ENCODE assay signal across 9 cellular contexts in genomic region chr1:21670059-21670881, GRCh38. TPM values are rescaled to one million over a fixed set of nuclear protein-coding genes. Genes with fewer than 3 reads are reported as not detected.
DNase-seq lines count a peak whose midpoint lies in the region; ATAC-seq, FAIRE-seq and TF ChIP-seq lines count a peak whose summit lies in the region.
"Had no signal": no experiment of that assay in that cellular context is flagged by ENCODE, and none has a peak within 500 bp of the region (broad histone marks: within the 10 kb centered on the region; RNA-seq: fewer than 3 reads in every experiment).

No MANE protein-coding gene starts in this region.

- peak overlapping the region; percentile 71 for H3K4me3 ChIP-seq in BLaER1
- no peak overlapping the region for H3K4me3 ChIP-seq in K562
- peak overlapping the region; percentile 46 for H3K4me3 ChIP-seq in lower lobe of right lung

- H3K9me3 ChIP-seq in BLaER1: no peaks in the 10 kb centered on the region
- H3K9me3 ChIP-seq in K562 (replicated peaks; ENCODE audit: control insufficient read depth, insufficient read depth, low read depth, low read length): no peaks in the 10 kb centered on the region
- no peaks in the 10 kb centered on the region for H3K9me3 ChIP-seq in lower lobe of right lung
- H3K9me3 ChIP-seq: transverse colon had no signal

- H3K4me2 ChIP-seq in BLaER1 (peak overlapping the region; percentile 99), K562 (ENCODE audit: insufficient read depth, low read length) (peak overlapping the region; percentile 93)

- CTCF ChIA-PET in K562 (lab: Yijun Ruan, JAX; ENCODE audit: low intra/inter-chr PET ratio): no interaction called here

- DNase-seq in GM20000 (ENCODE audit: low spot score) (peak; percentile 24), K562 (ENCODE audit: extremely low read depth in 1 of 4, low spot score in 3 of 4) (peak in 1 of 4 experiments; percentile 18), lower lobe of right lung (no peak), NCI-H345 (lab: John Stamatoyannopoulos, UW) (no peak), UCSD-AML1 (lab: John Stamatoyannopoulos, UW; ENCODE audit: unreplicated experiment) (no peak)
- DNase-seq in NK-92 treated with Interleukin-12 subunit alpha and Interleukin-12 subunit beta, amount 100 ng/mL, for 24 hours (lab: John Stamatoyannopoulos, UW): no peak

- H4K20me1 ChIP-seq in BLaER1: no peaks in the 10 kb centered on the region
- no peaks in the 10 kb centered on the region; the same call in 1 of the 2 replicates for H4K20me1 ChIP-seq in K562 (replicated peaks; ENCODE audit: control insufficient read depth, insufficient read depth, low read length)

- H3K36me3 ChIP-seq in BLaER1 (no peaks in the 10 kb centered on the region), K562 (ENCODE audit: control insufficient read depth, insufficient read depth, low read length) (peaks cover 12% of the 10 kb centered on the region; the same call in 1 of the 3 replicates), lower lobe of right lung (no peaks in the 10 kb centered on the region)
- H3K36me3 ChIP-seq: transverse colon had no signal

- peaks cover 74% of the 10 kb centered on the region for H3K4me1 ChIP-seq in BLaER1
- peaks cover 46 to 57% of the 10 kb centered on the region in 2 experiments for H3K4me1 ChIP-seq in K562 (replicated peaks in 1 of 2; ENCODE audit: control insufficient read depth in 2 of 2, insufficient read depth in 2 of 2, low read length in 2 of 2)
- peaks cover 50% of the 10 kb centered on the region for H3K4me1 ChIP-seq in lower lobe of right lung

- H3K27me3 ChIP-seq in BLaER1 (peaks cover 19% of the 10 kb centered on the region; the same call in 1 of the 2 replicates), K562 (ENCODE audit: control insufficient read depth in 2 of 2, insufficient read depth in 2 of 2, low read length in 2 of 2) (no peaks in the 10 kb centered on the region), lower lobe of right lung (ENCODE audit: low read depth) (peaks cover 50% of the 10 kb centered on the region)

- no TSS peak for BruUV-seq in K562 (replicated peaks; lab: Mats Ljungman, UMichigan)

- TF ChIP-seq RAD21 in K562 (CRISPR knock-in tag; conservative IDR thresholded peaks at IDR 0.05 in 1 of 2, IDR thresholded peaks at IDR 0.05 in 1 of 2): no peak

- peaks cover 12% of the 10 kb centered on the region for H3K79me2 ChIP-seq in K562 (ENCODE audit: control insufficient read depth, insufficient read depth, low read length)

- H3K27ac ChIP-seq in BLaER1 (peak overlapping the region; percentile 68), K562 (ENCODE audit: extremely low read depth, low read depth, low read length) (peak overlapping the region; percentile 85), lower lobe of right lung (no peak overlapping the region)
- H3K27ac ChIP-seq: transverse colon had no signal

- peak overlapping the region; percentile 83 for H2AFZ ChIP-seq in K562 (ENCODE audit: low read depth, low read length)

- intact Hi-C loops in K562 (cut with micrococcal nuclease): loop anchor here (5.0 kb wide), 1 partner anchor 112 kb away; the partner anchor contains the start of gene USP48
- intact Hi-C loops in lower lobe of right lung (cut with DNase I): no loop called here

- POLR2A ChIA-PET in K562 (lab: Yijun Ruan, JAX): interaction anchor here (0.6 to 2.9 kb wide), 10 partner anchors 9 to 44 kb away, joined by 3 to 9 read pairs (median 3); no protein-coding TSS in a partner anchor

- ATAC-seq in K562 (no peak), lower lobe of right lung (no peak), HG03521 (IDR thresholded peaks at IDR 0.05; ENCODE audit: unreplicated experiment) (no peak)

- in situ Hi-C loops in K562 (cut with MboI): loop anchor here (25.0 kb wide), 1 partner anchor 158 kb away; the partner anchor contains the start of gene ALPL

- 33% methylated on average over 16 of the region's 16 CpGs for WGBS in K562 (ENCODE audit: insufficient coverage, low coverage, missing lambda C conversion rate)

- H3K9ac ChIP-seq in BLaER1: peak overlapping the region; percentile 69
- peak overlapping the region; percentile 87 to 91 for H3K9ac ChIP-seq in K562 (ENCODE audit: insufficient read depth in 1 of 2, low read depth in 2 of 2, low read length in 2 of 2)

- peak; percentile 82 for FAIRE-seq in K562 (lab: Jason Lieb, UNC)

- no peak for TF ChIP-seq POLR2A in K562 (conservative IDR thresholded peaks at IDR 0.05)

- TF ChIP-seq EP300 in K562 (IDR thresholded peaks at IDR 0.05; ENCODE audit: low read length): no peak

- no peaks in the 10 kb centered on the region for H3K9me1 ChIP-seq in K562 (ENCODE audit: control insufficient read depth, insufficient read depth, low read length)

- TF ChIP-seq CTCF in GM20000 (IDR thresholded peaks at IDR 0.05; ENCODE audit: extremely low read depth, missing control alignments) (no peak), K562 (IDR thresholded peaks at IDR 0.05 in 2 of 3, conservative IDR thresholded peaks at IDR 0.05 in 1 of 3; ENCODE audit: insufficient read depth in 2 of 3, low read depth in 1 of 3, low read length in 3 of 3) (no peak), lower lobe of right lung (IDR thresholded peaks at IDR 0.05) (no peak)

TF ChIP-seq in K562, 482 proteins besides CTCF, POLR2A, EP300 and RAD21 (continues in another document):
- peak; percentile 48 for TF ChIP-seq RBM25 (IDR thresholded peaks at IDR 0.05; ENCODE audit: low read depth, low read length, severe bottlenecking)
- 0 out of 2 replicates have a peak, but pooled peaks have one; percentile 25 for TF ChIP-seq ZNF584 (CRISPR knock-in tag; IDR thresholded peaks at IDR 0.05; ENCODE audit: low read depth)
- TF ChIP-seq CREB1 (IDR thresholded peaks at IDR 0.05): 0 out of 2 replicates have a peak, but pooled peaks have one; percentile 12
- TF ChIP-seq CREB1 (CRISPR knock-in tag; IDR thresholded peaks at IDR 0.05): no peak; the same call in none of the 2 replicates
- no peak for TF ChIP-seq ZNF707 (CRISPR knock-in tag; conservative IDR thresholded peaks at IDR 0.05)
- TF ChIP-seq E2F4 (CRISPR knock-in tag; IDR thresholded peaks at IDR 0.05; ENCODE audit: low read depth): peak; percentile 52; the same call in 1 of the 2 replicates
- TF ChIP-seq MYC (IDR thresholded peaks at IDR 0.05; ENCODE audit: low read depth, low read length): peak; percentile 72; the same call in 1 of the 2 replicates
- no peak for TF ChIP-seq MYC (CRISPR knock-in tag; IDR thresholded peaks at IDR 0.05; ENCODE audit: borderline replicate concordance, low read depth)
- peak; percentile 5 for TF ChIP-seq EP400 (IDR thresholded peaks at IDR 0.05)
- TF ChIP-seq, protein P1, sequence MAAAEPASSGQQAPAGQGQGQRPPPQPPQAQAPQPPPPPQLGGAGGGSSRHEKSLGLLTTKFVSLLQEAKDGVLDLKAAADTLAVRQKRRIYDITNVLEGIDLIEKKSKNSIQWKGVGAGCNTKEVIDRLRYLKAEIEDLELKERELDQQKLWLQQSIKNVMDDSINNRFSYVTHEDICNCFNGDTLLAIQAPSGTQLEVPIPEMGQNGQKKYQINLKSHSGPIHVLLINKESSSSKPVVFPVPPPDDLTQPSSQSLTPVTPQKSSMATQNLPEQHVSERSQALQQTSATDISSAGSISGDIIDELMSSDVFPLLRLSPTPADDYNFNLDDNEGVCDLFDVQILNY (CRISPR knock-in tag; IDR thresholded peaks at IDR 0.05): peak; percentile 86; the same call in 1 of the 2 replicates
- peak; percentile 72 for TF ChIP-seq ESRRA (IDR thresholded peaks at IDR 0.05; ENCODE audit: borderline replicate concordance, low read depth)
- TF ChIP-seq HSF4 (CRISPR knock-in tag; IDR thresholded peaks at IDR 0.05; ENCODE audit: borderline replicate concordance): peak; percentile 56; the same call in 1 of the 2 replicates
- peak; percentile 1; the same call in 1 of the 2 replicates for TF ChIP-seq ETV1 (tag; conservative IDR thresholded peaks at IDR 0.05; ENCODE audit: low read depth)
- no peak for TF ChIP-seq ATF4 (CRISPR knock-in tag; IDR thresholded peaks at IDR 0.05)
- TF ChIP-seq MAFG (tag; conservative IDR thresholded peaks at IDR 0.05): no peak

RNA-seq across cellular contexts. Expression of gene RAP1GAP, which starts 1.1 kb away (rescaled TPM):
- 41.9 and 97.0 TPM in 2 replicates for total RNA-seq in K562 (2011; cell fraction: chromatin; rRNA removed; ENCODE audit: low replicate concordance)
- total RNA-seq in K562 (2011; cell fraction: nucleolus; rRNA removed): 41.8 and 44.9 TPM in 2 replicates
- total RNA-seq in K562 (2011; cell fraction: nucleoplasm; rRNA removed): 34.0 and 35.7 TPM in 2 replicates
- total RNA-seq in K562 (2014; rRNA removed) (19.2 and 28.0 TPM in 2 replicates), K562 (2014; rRNA removed; fragmentation: Illumina TruSeq; extraction: Trizol) (7.0 and 7.3 TPM in 2 replicates), K562 (2015; rRNA removed; fragmentation: Illumina TruSeq; extraction: Trizol) (9.5 and 9.7 TPM in 2 replicates), K562 (2021) (30.2 and 31.0 TPM in 2 replicates), lower lobe of right lung (33.7 TPM)
- polyA plus RNA-seq in K562 (2011; rRNA removed) (30.2 and 36.0 TPM in 2 replicates), K562 (2014; fragmentation: Illumina TruSeq; extraction: Trizol) (23.5 and 26.5 TPM in 2 replicates), K562 (2014; fragmentation: Nextera tagmentation; extraction: Ambion mirVana) (under 1 TPM; 0.29 to 0.51 TPM), K562 (2014; rRNA removed) (21.7 and 22.3 TPM in 2 replicates)
- 27.3 and 36.3 TPM in 2 replicates for polyA plus RNA-seq in K562 (2011; cell fraction: cytosol; rRNA removed)
- polyA plus RNA-seq in K562 (2011; cell fraction: nucleus; rRNA removed): 68.0 and 110 TPM in 2 replicates
- 23.3 and 41.5 TPM in 2 replicates for polyA plus RNA-seq in K562 (2012)
- 25.4 and 27.5 TPM in 2 replicates for polyA minus RNA-seq in K562 (2011; rRNA and poly(A)+ RNA removed)
- polyA minus RNA-seq in K562 (2011; cell fraction: cytosol; rRNA and poly(A)+ RNA removed): 22.4 and 26.1 TPM in 2 replicates
- 26.9 and 27.0 TPM in 2 replicates for polyA minus RNA-seq in K562 (2011; cell fraction: nucleus; rRNA and poly(A)+ RNA removed)
